ENCODE assay signal across 25 cellular contexts in genomic region chr15:76180321-76180720, GRCh38.
"Had no signal": no experiment of that assay in that cellular context is flagged by ENCODE, and none has a peak within 500 bp of the region (broad histone marks: within the 10 kb centered on the region; RNA-seq: fewer than 3 reads in every experiment).

No MANE protein-coding gene starts in this region.

- H3K79me2 ChIP-seq: hepatocyte had no signal

- ATAC-seq: naive thymus-derived CD4-positive, alpha-beta T cell; natural killer cell treated with Interleukin-12 subunit alpha and Interleukin-12 subunit beta and Interleukin-15 and Interleukin-18, amount 100 ng/mL, for 72 hours; pancreas; right cardiac atrium; sciatic nerve had no signal

- H3K4me3 ChIP-seq: hepatocyte, left ventricle myocardium inferior, lung, pancreas, prostate gland, skin epidermis, tibial nerve, uterus had no signal

- H3K9me3 ChIP-seq: pancreas, prostate gland, tibial nerve, uterus had no signal

- H3K4me2 ChIP-seq: hepatocyte had no signal

- H3K27ac ChIP-seq: hepatocyte, left ventricle myocardium inferior, pancreas, prostate gland, uterus had no signal

- H3K4me1 ChIP-seq: pancreas had no signal

- H2AFZ ChIP-seq: hepatocyte had no signal

- H3K36me3 Mint-ChIP-seq: mesothelial cell of epicardium; natural killer cell treated with Interleukin-12 subunit alpha and Interleukin-12 subunit beta and Interleukin-15 and Interleukin-18, amount 100 ng/mL, for 72 hours; type B pancreatic cell had no signal

- H3K36me3 ChIP-seq: left ventricle myocardium inferior, pancreas, prostate gland, tibial nerve, uterus had no signal

- H3K9me3 Mint-ChIP-seq: mesothelial cell of epicardium; naive thymus-derived CD4-positive, alpha-beta T cell; natural killer cell treated with Interleukin-12 subunit alpha and Interleukin-12 subunit beta and Interleukin-15 and Interleukin-18, amount 100 ng/mL, for 72 hours; stimulated activated naive CD8-positive, alpha-beta T cell treated with anti-CD3 and anti-CD28 coated beads, Interleukin-15, Interleukin-2, amounts not matched to agents 100 ng/mL and 50 ng/mL, for 24 hours; type B pancreatic cell had no signal

- H3K27me3 ChIP-seq: hepatocyte, pancreas, uterus had no signal

- DNase-seq: islet precursor cell; left ventricle myocardium inferior; mesendoderm; naive thymus-derived CD4-positive, alpha-beta T cell; nucleus accumbens; pancreas; posterior cingulate gyrus; retina; stimulated activated CD4-positive, alpha-beta T cell treated with anti-CD3 and anti-CD28 coated beads, Interleukin-12 subunit alpha, Interleukin-12 subunit beta, amount 100 ng/mL, for 4 hours; stimulated activated CD4-positive, alpha-beta T cell treated with anti-CD3 and anti-CD28 coated beads, Interleukin-15, amount 100 ng/mL, for 24 hours; stimulated activated CD4-positive, alpha-beta T cell treated with anti-CD3 and anti-CD28 coated beads, Interleukin-2, amount 100 ng/mL, for 24 hours; stimulated activated CD4-positive, alpha-beta T cell treated with anti-CD3 and anti-CD28 coated beads, Interleukin-4, amount 100 ng/mL, for 1 hour; stimulated activated naive CD4-positive, alpha-beta T cell; uterus had no signal

- H3K4me3 Mint-ChIP-seq: mesothelial cell of epicardium; naive thymus-derived CD4-positive, alpha-beta T cell; natural killer cell treated with Interleukin-12 subunit alpha and Interleukin-12 subunit beta and Interleukin-15 and Interleukin-18, amount 100 ng/mL, for 72 hours; stimulated activated naive CD8-positive, alpha-beta T cell treated with anti-CD3 and anti-CD28 coated beads, Interleukin-15, Interleukin-2, amounts not matched to agents 100 ng/mL and 50 ng/mL, for 24 hours; type B pancreatic cell had no signal

- H3K27ac Mint-ChIP-seq: mesothelial cell of epicardium; naive thymus-derived CD4-positive, alpha-beta T cell; natural killer cell treated with Interleukin-12 subunit alpha and Interleukin-12 subunit beta and Interleukin-15 and Interleukin-18, amount 100 ng/mL, for 72 hours; stimulated activated naive CD8-positive, alpha-beta T cell treated with anti-CD3 and anti-CD28 coated beads, Interleukin-15, Interleukin-2, amounts not matched to agents 100 ng/mL and 50 ng/mL, for 24 hours; type B pancreatic cell had no signal
